ENCODE assay signal across 15 cellular contexts in genomic region chr11:11072067-11072466, GRCh38.
"Had no signal": no experiment of that assay in that cellular context is flagged by ENCODE, and none has a peak within 500 bp of the region (broad histone marks: within the 10 kb centered on the region; RNA-seq: fewer than 3 reads in every experiment).

No MANE protein-coding gene starts in this region.

- H3K4me1 ChIP-seq: heart right ventricle, lower lobe of right lung, parathyroid adenoma, stomach, uterus had no signal

- H3K9me3 Mint-ChIP-seq: activated T-cell treated with anti-CD3 and anti-CD28 coated beads, Interleukin-2, amount 50 U/mL, for 4 hours; naive thymus-derived CD4-positive, alpha-beta T cell had no signal

- ATAC-seq: activated T-cell treated with anti-CD3 and anti-CD28 coated beads, Interleukin-2, amount 50 U/mL, for 4 hours; heart right ventricle; lower lobe of right lung; naive thymus-derived CD4-positive, alpha-beta T cell had no signal

- H3K36me3 ChIP-seq: heart right ventricle, lower lobe of right lung, stomach, thoracic aorta, uterus had no signal

- H3K27ac Mint-ChIP-seq: activated naive CD8-positive, alpha-beta T cell had no signal

- H3K27ac ChIP-seq: heart right ventricle, lower lobe of right lung, parathyroid adenoma, stomach, thoracic aorta, uterus had no signal

- H3K4me3 Mint-ChIP-seq: activated naive CD8-positive, alpha-beta T cell; activated T-cell treated with anti-CD3 and anti-CD28 coated beads, Interleukin-2, amount 50 U/mL, for 4 hours; naive thymus-derived CD4-positive, alpha-beta T cell had no signal

- DNase-seq: activated CD4-positive, alpha-beta T cell treated with anti-CD3 and anti-CD28 coated beads for 1 hour; activated CD4-positive, alpha-beta T cell treated with anti-CD3 and anti-CD28 coated beads, Interleukin-2, amount 50 U/mL, for 48 hours; activated effector memory CD4-positive, alpha-beta T cell treated with anti-CD3 and anti-CD28 coated beads, Interleukin-2, amount 50 U/mL, for 16 hours; activated T-cell treated with anti-CD3 and anti-CD28 coated beads, Interleukin-2, amount 50 U/mL, for 4 hours; heart right ventricle; lower lobe of right lung; naive thymus-derived CD4-positive, alpha-beta T cell; stimulated activated CD4-positive, alpha-beta T cell treated with anti-CD3 and anti-CD28 coated beads, Interleukin-15, amount 100 ng/mL, for 24 hours; stimulated activated CD4-positive, alpha-beta T cell treated with anti-CD3 and anti-CD28 coated beads, Interleukin-4, amount 100 ng/mL, for 4 hours; stomach; T-helper 9 cell; uterus had no signal

- H3K27me3 ChIP-seq: heart right ventricle, uterus had no signal

- H3K27me3 Mint-ChIP-seq: activated naive CD8-positive, alpha-beta T cell; naive thymus-derived CD4-positive, alpha-beta T cell had no signal

- H3K4me3 ChIP-seq: heart right ventricle, lower lobe of right lung, stomach, thoracic aorta, uterus had no signal

- H3K9me3 ChIP-seq: heart right ventricle, lower lobe of right lung, stomach, thoracic aorta, uterus had no signal

- H3K36me3 Mint-ChIP-seq: activated naive CD8-positive, alpha-beta T cell; naive thymus-derived CD4-positive, alpha-beta T cell had no signal
